In genomic region chr10:129161184-129161583, GRCh38 we compare ENCODE assay signal across 11 cellular contexts.
DNase-seq lines count a peak whose midpoint lies in the region; ATAC-seq lines count a peak whose summit lies in the region.
"Had no signal": no experiment of that assay in that cellular context is flagged by ENCODE, and none has a peak within 500 bp of the region (broad histone marks: within the 10 kb centered on the region; RNA-seq: fewer than 3 reads in every experiment).

No MANE protein-coding gene starts in this region.

- H3K27me3 ChIP-seq in iPS-18a (ENCODE audit: control insufficient read depth, insufficient read depth, low read length): no peaks in the 10 kb centered on the region

- peak; percentile 7 for DNase-seq in AG08395 (ENCODE audit: low spot score)
- DNase-seq in HK-2 (ENCODE audit: unreplicated experiment): peak; percentile 55
- DNase-seq in GDM1 (lab: John Stamatoyannopoulos, UW): no peak
- no peak for DNase-seq in NCI-H2081 treated with DMSO at 0.1 percent for 48 hours (lab: John Stamatoyannopoulos, UW)
- DNase-seq: CD4-positive, alpha-beta memory T cell had no signal

- H3K4me1 ChIP-seq in iPS-18a (ENCODE audit: control insufficient read depth, low read depth, low read length): peaks cover 12% of the 10 kb centered on the region

- H3K9ac ChIP-seq in iPS-18a (ENCODE audit: low read length): no peak overlapping the region

- H3K4me3 Mint-ChIP-seq in activated T-helper 17 cell treated with anti-CD3 and anti-CD28 coated beads, Interleukin-2, amount 50 U/mL, for 72 hours: no peak overlapping the region
- H3K4me3 Mint-ChIP-seq: CD4-positive, alpha-beta memory T cell had no signal

- no peak overlapping the region for H3K27ac Mint-ChIP-seq in activated T-helper 17 cell treated with anti-CD3 and anti-CD28 coated beads, Interleukin-2, amount 50 U/mL, for 72 hours
- H3K27ac Mint-ChIP-seq: CD4-positive, alpha-beta memory T cell had no signal

- H3K9me3 ChIP-seq in iPS-18a (ENCODE audit: control insufficient read depth, low read depth, low read length): no peaks in the 10 kb centered on the region

- H3K36me3 Mint-ChIP-seq in activated T-helper 17 cell treated with anti-CD3 and anti-CD28 coated beads, Interleukin-2, amount 50 U/mL, for 72 hours (ENCODE audit: low read depth): no peaks in the 10 kb centered on the region
- H3K36me3 Mint-ChIP-seq: CD4-positive, alpha-beta memory T cell had no signal

- H3K4me3 ChIP-seq in iPS-18a (ENCODE audit: low read length): no peak overlapping the region
- H3K4me3 ChIP-seq: lung had no signal

- no peaks in the 10 kb centered on the region for H3K4me1 Mint-ChIP-seq in activated T-helper 17 cell treated with anti-CD3 and anti-CD28 coated beads, Interleukin-2, amount 50 U/mL, for 72 hours
- H3K4me1 Mint-ChIP-seq: CD4-positive, alpha-beta memory T cell had no signal

- H3K9me3 Mint-ChIP-seq in activated T-helper 17 cell treated with anti-CD3 and anti-CD28 coated beads, Interleukin-2, amount 50 U/mL, for 72 hours: no peaks in the 10 kb centered on the region

- peak; percentile 46 for ATAC-seq in activated T-helper 17 cell treated with anti-CD3 and anti-CD28 coated beads, Interleukin-2, amount 50 U/mL, for 72 hours (replicated peaks)
- no peak for ATAC-seq in HG03442 (IDR thresholded peaks at IDR 0.05; ENCODE audit: unreplicated experiment)
- ATAC-seq in HG02973 (IDR thresholded peaks at IDR 0.05; ENCODE audit: unreplicated experiment): no peak

- H3K27me3 Mint-ChIP-seq in activated T-helper 17 cell treated with anti-CD3 and anti-CD28 coated beads, Interleukin-2, amount 50 U/mL, for 72 hours: peaks cover 3% of the 10 kb centered on the region

- H3K36me3 ChIP-seq in iPS-18a (ENCODE audit: control insufficient read depth, low read depth, low read length): no peaks in the 10 kb centered on the region

- peak overlapping the region; percentile 19 for H3K27ac ChIP-seq in iPS-18a (ENCODE audit: low read length)
- H3K27ac ChIP-seq: epithelial cell of prostate had no signal

Comparison
In these comparisons a context has a peak if more than half of its experiments do, and no peak if none do; other contexts are left out.
1. DNase-seq: peak in AG08395 (single experiment) and HK-2 (single experiment); none in GDM1 (single experiment) and NCI-H2081 treated with DMSO at 0.1 percent for 48 hours (single experiment).